In genomic region chrX:34563809-34564208, GRCh38 we compare ENCODE assay signal across 1 cellular context.
TF ChIP-seq lines count a peak whose summit lies in the region.

No MANE protein-coding gene starts in this region.

TF ChIP-seq in endothelial cell of umbilical vein, 7 proteins besides CTCF, POLR2A, EP300 and RAD21:
- TF ChIP-seq JUN (IDR thresholded peaks at IDR 0.05; ENCODE audit: borderline replicate concordance, insufficient read depth, insufficient read length, low read depth) (peak; percentile 23), FOS (IDR thresholded peaks at IDR 0.05; ENCODE audit: borderline replicate concordance, insufficient read depth, low read length) (peak; percentile 59), POLR2AphosphoS5 (IDR thresholded peaks at IDR 0.05; ENCODE audit: insufficient read depth, low read depth, low read length) (no peak)
